ENCODE assay signal across 16 cellular contexts in the genomic region with DNA sequence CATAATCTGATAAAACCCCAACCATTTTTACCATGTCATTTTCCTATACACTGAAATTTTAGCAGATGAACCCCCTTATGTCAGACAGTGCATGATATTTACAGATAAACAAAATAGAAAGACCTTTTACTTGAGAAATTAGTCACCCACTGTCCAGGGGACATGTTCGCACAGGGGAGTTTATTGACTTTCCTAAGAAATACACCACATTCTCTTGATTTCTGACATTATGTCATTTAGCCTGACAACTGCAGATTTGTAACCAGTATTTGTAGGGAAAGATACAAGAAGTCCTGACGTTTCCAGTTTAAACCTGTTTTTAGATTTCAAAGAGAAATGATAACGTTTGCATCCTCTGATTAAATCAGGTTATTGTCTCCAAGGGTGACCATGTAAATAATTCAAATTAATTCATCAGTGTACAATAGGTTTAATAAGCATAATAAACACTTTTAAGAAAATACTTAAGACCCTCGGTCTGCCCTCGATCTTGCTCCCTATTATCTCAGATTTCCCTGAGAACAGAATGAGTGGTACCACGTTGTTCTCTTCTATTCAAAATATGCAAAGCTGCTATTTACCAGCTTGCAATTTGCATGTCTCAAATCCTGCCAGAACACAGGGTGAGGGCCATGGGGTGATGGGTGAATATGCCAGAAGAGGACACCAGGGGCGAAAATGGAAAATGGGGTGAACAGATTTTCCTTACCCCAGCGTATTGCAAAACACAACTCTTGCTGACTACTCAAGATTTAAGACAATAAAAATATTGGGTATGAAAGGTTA. TPM values are rescaled to one million over a fixed set of nuclear protein-coding genes. Genes with fewer than 3 reads are reported as not detected.
DNase-seq lines count a peak whose midpoint lies in the region; ATAC-seq, FAIRE-seq and TF ChIP-seq lines count a peak whose summit lies in the region.
"Had no signal": no experiment of that assay in that cellular context is flagged by ENCODE, and none has a peak within 500 bp of the region (broad histone marks: within the 10 kb centered on the region; RNA-seq: fewer than 3 reads in every experiment).

No MANE protein-coding gene starts in this region.

- H3K4me1 ChIP-seq in HEK293 (ENCODE audit: control insufficient read depth, insufficient read depth, low read length) (no peaks in the 10 kb centered on the region), iPS-18a (ENCODE audit: control insufficient read depth, low read depth, low read length) (peaks cover 48% of the 10 kb centered on the region)
- H3K4me1 ChIP-seq: BE2C had no signal

- CTCF ChIA-PET in HEK293 (lab: Yijun Ruan, JAX): interaction anchor here (0.9 to 6.5 kb wide), 8 partner anchors 11 to 160 kb away, joined by 5 to 54 read pairs (median 9); no protein-coding TSS in a partner anchor

- no peak for TF ChIP-seq CTCF in HEK293 (tag by site-specific recombination; IDR thresholded peaks at IDR 0.05)
- TF ChIP-seq CTCF in chondrocyte (IDR thresholded peaks at IDR 0.05): no peak

- peaks cover 26% of the 10 kb centered on the region for H3K27me3 Mint-ChIP-seq in chondrocyte (ENCODE audit: low read depth)

- TF ChIP-seq POLR2A in GM12891 (IDR thresholded peaks at IDR 0.05; ENCODE audit: low read depth, low read length): no peak

- H3K9me3 ChIP-seq in HEK293 (ENCODE audit: control insufficient read depth, insufficient read depth, low read depth, low read length) (no peaks in the 10 kb centered on the region), iPS-18a (ENCODE audit: control insufficient read depth, low read depth, low read length) (no peaks in the 10 kb centered on the region)
- H3K9me3 ChIP-seq: BE2C, Peyer's patch had no signal

- H3K4me1 Mint-ChIP-seq in chondrocyte (ENCODE audit: low read depth): peaks cover 14% of the 10 kb centered on the region

- FAIRE-seq in GM12891 (lab: Jason Lieb, UNC): no peak

- H3K27me3 ChIP-seq in iPS-18a (ENCODE audit: control insufficient read depth, insufficient read depth, low read length): peaks cover 16% of the 10 kb centered on the region
- H3K27me3 ChIP-seq: BE2C, Peyer's patch had no signal

- H3K27ac ChIP-seq in HEK293 (ENCODE audit: extremely low read depth, low read depth, low read length) (no peak overlapping the region), angular gyrus (ENCODE audit: low read depth, low read length) (peak overlapping the region; percentile 62), iPS-18a (ENCODE audit: low read length) (no peak overlapping the region)
- H3K27ac ChIP-seq: Peyer's patch had no signal

- peaks cover 2% of the 10 kb centered on the region for H3K36me3 Mint-ChIP-seq in chondrocyte (ENCODE audit: low read depth)
- H3K36me3 Mint-ChIP-seq: CD4-positive, alpha-beta memory T cell had no signal

- POLR2A ChIA-PET in HEK293 (lab: Yijun Ruan, JAX): no interaction called here

- H3K4me3 ChIP-seq in HEK293 (ENCODE audit: low read depth, low read length) (no peak overlapping the region), iPS-18a (ENCODE audit: low read length) (peak overlapping the region; percentile 23)
- H3K4me3 ChIP-seq: Peyer's patch had no signal

- H3K36me3 ChIP-seq in HEK293 (ENCODE audit: control insufficient read depth in 2 of 2, insufficient read depth in 1 of 2, low read length in 2 of 2) (no peaks in the 10 kb centered on the region), iPS-18a (ENCODE audit: control insufficient read depth, low read depth, low read length) (no peaks in the 10 kb centered on the region)
- H3K36me3 ChIP-seq: BE2C, Peyer's patch had no signal

- H3K9me3 Mint-ChIP-seq in chondrocyte (ENCODE audit: low read depth): no peaks in the 10 kb centered on the region

- peak; percentile 58 for DNase-seq in superior temporal gyrus (ENCODE audit: extremely low spot score)
- no peak for DNase-seq in activated T-cell treated with anti-CD3 and anti-CD28 coated beads, Interleukin-2, amount 50 U/mL, for 48 hours
- no peak for DNase-seq in GM12891 (ENCODE audit: insufficient read length, low spot score)
- no peak for DNase-seq in chondrocyte (ENCODE audit: low spot score)
- DNase-seq: BE2C; CD4-positive, alpha-beta memory T cell; NCI-H1092; NCI-H1694; NCI-H2107; Peyer's patch; SHP77 treated with DMSO at 0.1 percent for 48 hours had no signal

- no peak overlapping the region for H3K9ac ChIP-seq in iPS-18a (ENCODE audit: low read length)

- ATAC-seq in GM19023 (IDR thresholded peaks at IDR 0.05; ENCODE audit: unreplicated experiment): no peak
- ATAC-seq: HCT116 had no signal

- no peak overlapping the region for H3K27ac Mint-ChIP-seq in chondrocyte (ENCODE audit: unreplicated experiment)
- H3K27ac Mint-ChIP-seq: CD4-positive, alpha-beta memory T cell had no signal

- no peak overlapping the region for H3K4me3 Mint-ChIP-seq in chondrocyte (ENCODE audit: unreplicated experiment)

TF ChIP-seq in HEK293, 187 proteins besides CTCF, POLR2A, EP300 and RAD21:
- TF ChIP-seq GLIS1 (tag by site-specific recombination; IDR thresholded peaks at IDR 0.05): peak; percentile 69
- TF ChIP-seq, protein P1, sequence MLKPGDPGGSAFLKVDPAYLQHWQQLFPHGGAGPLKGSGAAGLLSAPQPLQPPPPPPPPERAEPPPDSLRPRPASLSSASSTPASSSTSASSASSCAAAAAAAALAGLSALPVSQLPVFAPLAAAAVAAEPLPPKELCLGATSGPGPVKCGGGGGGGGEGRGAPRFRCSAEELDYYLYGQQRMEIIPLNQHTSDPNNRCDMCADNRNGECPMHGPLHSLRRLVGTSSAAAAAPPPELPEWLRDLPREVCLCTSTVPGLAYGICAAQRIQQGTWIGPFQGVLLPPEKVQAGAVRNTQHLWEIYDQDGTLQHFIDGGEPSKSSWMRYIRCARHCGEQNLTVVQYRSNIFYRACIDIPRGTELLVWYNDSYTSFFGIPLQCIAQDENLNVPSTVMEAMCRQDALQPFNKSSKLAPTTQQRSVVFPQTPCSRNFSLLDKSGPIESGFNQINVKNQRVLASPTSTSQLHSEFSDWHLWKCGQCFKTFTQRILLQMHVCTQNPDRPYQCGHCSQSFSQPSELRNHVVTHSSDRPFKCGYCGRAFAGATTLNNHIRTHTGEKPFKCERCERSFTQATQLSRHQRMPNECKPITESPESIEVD (tag by site-specific recombination; IDR thresholded peaks at IDR 0.05): 0 out of 2 replicates have a peak, but pooled peaks have one; percentile 12
- TF ChIP-seq, protein P2, sequence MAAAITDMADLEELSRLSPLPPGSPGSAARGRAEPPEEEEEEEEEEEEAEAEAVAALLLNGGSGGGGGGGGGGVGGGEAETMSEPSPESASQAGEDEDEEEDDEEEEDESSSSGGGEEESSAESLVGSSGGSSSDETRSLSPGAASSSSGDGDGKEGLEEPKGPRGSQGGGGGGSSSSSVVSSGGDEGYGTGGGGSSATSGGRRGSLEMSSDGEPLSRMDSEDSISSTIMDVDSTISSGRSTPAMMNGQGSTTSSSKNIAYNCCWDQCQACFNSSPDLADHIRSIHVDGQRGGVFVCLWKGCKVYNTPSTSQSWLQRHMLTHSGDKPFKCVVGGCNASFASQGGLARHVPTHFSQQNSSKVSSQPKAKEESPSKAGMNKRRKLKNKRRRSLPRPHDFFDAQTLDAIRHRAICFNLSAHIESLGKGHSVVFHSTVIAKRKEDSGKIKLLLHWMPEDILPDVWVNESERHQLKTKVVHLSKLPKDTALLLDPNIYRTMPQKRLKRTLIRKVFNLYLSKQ (tag by site-specific recombination; IDR thresholded peaks at IDR 0.05; ENCODE audit: borderline replicate concordance): no peak

TF ChIP-seq in GM12891, 5 proteins besides CTCF, POLR2A, EP300 and RAD21:
- TF ChIP-seq SPI1 (IDR thresholded peaks at IDR 0.05; ENCODE audit: low read depth, low read length) (no peak), TAF1 (IDR thresholded peaks at IDR 0.05; ENCODE audit: low read depth, low read length) (no peak), PAX5 (IDR thresholded peaks at IDR 0.05; ENCODE audit: insufficient read depth, low read length, severe bottlenecking) (no peak), POLR2AphosphoS5 (IDR thresholded peaks at IDR 0.05; ENCODE audit: low read depth, low read length) (no peak), POU2F2 (IDR thresholded peaks at IDR 0.05; ENCODE audit: low read depth, low read length) (no peak)

RNA-seq across cellular contexts. Expression of a gene that starts 2.1 kb away (rescaled TPM):
- 13.2 TPM for polyA plus RNA-seq in GM12891 (2012; ENCODE audit: low read depth, missing spikeins)
- total RNA-seq in chondrocyte: 5.2 to 8.9 TPM (median 7.2 TPM) in 3 replicates
